Comparison of ENCODE assay signal across 1 cellular context in the genomic region with DNA sequence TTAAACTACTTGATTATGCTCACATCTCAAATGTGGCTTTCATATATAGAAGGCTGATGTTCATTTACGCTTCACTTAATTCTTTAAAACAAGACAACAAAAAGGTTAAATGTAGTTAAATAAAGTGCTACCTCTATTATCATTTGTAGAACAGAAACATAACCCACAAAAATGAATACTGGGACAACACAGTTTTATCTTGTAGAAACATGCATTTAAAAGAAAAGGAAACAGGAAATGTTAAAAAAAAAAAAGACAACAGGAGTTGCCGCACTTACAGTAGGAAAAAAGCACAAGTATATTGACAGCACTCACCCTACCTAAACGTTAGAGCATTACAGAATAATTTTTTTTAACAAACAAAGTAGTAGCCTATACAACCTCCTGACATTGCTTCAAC.
TF ChIP-seq lines count a peak whose summit lies in the region.

No MANE protein-coding gene starts in this region.

TF ChIP-seq in HepG2, 621 proteins besides CTCF, POLR2A, EP300 and RAD21 (continued from another document):
- TF ChIP-seq, protein P1, sequence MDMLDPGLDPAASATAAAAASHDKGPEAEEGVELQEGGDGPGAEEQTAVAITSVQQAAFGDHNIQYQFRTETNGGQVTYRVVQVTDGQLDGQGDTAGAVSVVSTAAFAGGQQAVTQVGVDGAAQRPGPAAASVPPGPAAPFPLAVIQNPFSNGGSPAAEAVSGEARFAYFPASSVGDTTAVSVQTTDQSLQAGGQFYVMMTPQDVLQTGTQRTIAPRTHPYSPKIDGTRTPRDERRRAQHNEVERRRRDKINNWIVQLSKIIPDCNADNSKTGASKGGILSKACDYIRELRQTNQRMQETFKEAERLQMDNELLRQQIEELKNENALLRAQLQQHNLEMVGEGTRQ (IDR thresholded peaks at IDR 0.05; ENCODE audit: low read depth, low read length) = no peak
- TF ChIP-seq, protein P1 (CRISPR knock-in tag; IDR thresholded peaks at IDR 0.05; ENCODE audit: borderline replicate concordance) = no peak
- TF ChIP-seq, protein P2, sequence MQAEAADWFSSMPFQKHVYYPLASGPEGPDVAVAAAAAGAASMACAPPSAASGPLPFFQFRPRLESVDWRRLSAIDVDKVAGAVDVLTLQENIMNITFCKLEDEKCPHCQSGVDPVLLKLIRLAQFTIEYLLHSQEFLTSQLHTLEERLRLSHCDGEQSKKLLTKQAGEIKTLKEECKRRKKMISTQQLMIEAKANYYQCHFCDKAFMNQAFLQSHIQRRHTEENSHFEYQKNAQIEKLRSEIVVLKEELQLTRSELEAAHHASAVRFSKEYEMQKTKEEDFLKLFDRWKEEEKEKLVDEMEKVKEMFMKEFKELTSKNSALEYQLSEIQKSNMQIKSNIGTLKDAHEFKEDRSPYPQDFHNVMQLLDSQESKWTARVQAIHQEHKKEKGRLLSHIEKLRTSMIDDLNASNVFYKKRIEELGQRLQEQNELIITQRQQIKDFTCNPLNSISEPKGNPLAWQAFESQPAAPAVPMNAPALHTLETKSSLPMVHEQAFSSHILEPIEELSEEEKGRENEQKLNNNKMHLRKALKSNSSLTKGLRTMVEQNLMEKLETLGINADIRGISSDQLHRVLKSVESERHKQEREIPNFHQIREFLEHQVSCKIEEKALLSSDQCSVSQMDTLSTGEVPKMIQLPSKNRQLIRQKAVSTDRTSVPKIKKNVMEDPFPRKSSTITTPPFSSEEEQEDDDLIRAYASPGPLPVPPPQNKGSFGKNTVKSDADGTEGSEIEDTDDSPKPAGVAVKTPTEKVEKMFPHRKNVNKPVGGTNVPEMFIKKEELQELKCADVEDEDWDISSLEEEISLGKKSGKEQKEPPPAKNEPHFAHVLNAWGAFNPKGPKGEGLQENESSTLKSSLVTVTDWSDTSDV (CRISPR knock-in tag; IDR thresholded peaks at IDR 0.05) = no peak
